ENCODE assay signal across 22 cellular contexts in the genomic region with DNA sequence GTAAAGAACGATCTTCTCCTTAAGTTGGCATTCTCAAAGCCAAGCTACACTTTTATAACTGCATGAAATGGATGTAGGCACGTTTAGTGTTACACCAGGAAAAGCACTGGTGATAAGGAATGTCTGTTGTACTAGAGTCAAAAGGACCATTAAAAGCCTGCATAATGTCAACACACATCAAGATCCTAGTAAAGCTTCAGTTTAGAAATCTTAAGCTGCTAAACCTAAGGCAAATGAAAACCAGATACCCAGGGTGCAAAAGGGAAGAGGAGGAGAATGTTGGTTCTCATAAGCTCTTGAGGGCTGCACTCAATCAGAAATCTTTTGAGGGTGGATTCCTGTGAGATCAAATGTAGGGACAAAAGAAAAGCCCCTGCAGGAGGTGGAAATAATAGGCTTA.
DNase-seq lines count a peak whose midpoint lies in the region; ATAC-seq and TF ChIP-seq lines count a peak whose summit lies in the region.
"Had no signal": no experiment of that assay in that cellular context is flagged by ENCODE, and none has a peak within 500 bp of the region (broad histone marks: within the 10 kb centered on the region; RNA-seq: fewer than 3 reads in every experiment).

No MANE protein-coding gene starts in this region.

- H3K4me1 ChIP-seq in left lung (no peaks in the 10 kb centered on the region), smooth muscle cell (ENCODE audit: low read depth) (peaks cover 14% of the 10 kb centered on the region)
- H3K4me1 ChIP-seq: SJSA1 had no signal

- peak overlapping the region; percentile 38 for H3K27ac ChIP-seq in VCaP
- H3K27ac ChIP-seq in left lung, result no peak overlapping the region
- no peak overlapping the region for H3K27ac ChIP-seq in smooth muscle cell (ENCODE audit: low read depth)
- H3K27ac ChIP-seq: 22Rv1, HL-60, SJSA1 had no signal

- WGBS in smooth muscle cell (ENCODE audit: low lambda C conversion rate), result 4% methylated on average over 2 of the region's 2 CpGs

- no peaks in the 10 kb centered on the region for H3F3A ChIP-seq in smooth muscle cell (ENCODE audit: low read depth)

- no peaks in the 10 kb centered on the region for H3K9me3 ChIP-seq in left lung
- H3K9me3 ChIP-seq in smooth muscle cell (replicated peaks; ENCODE audit: low read depth), result no peaks in the 10 kb centered on the region
- H3K9me3 ChIP-seq: SJSA1 had no signal

- no peaks in the 10 kb centered on the region for H3K79me2 ChIP-seq in smooth muscle cell (ENCODE audit: low read depth)

- H4K20me1 ChIP-seq in smooth muscle cell (ENCODE audit: low read depth), result no peaks in the 10 kb centered on the region

- no peak for TF ChIP-seq CTCF in VCaP (conservative IDR thresholded peaks at IDR 0.05)
- TF ChIP-seq CTCF in left lung (IDR thresholded peaks at IDR 0.05), result no peak
- no peak for TF ChIP-seq CTCF in smooth muscle cell (IDR thresholded peaks at IDR 0.05; ENCODE audit: borderline replicate concordance, insufficient read depth, poor library complexity, severe bottlenecking)

- intact Hi-C loops in left lung (cut with DNase I), result no loop called here

- H3K9ac ChIP-seq in smooth muscle cell (ENCODE audit: low read depth), result no peak overlapping the region

- DNase-seq in DMS79 treated with DMSO at 0.1 percent for 48 hours (lab: John Stamatoyannopoulos, UW), result peak; percentile 12
- no peak for DNase-seq in DMS79 (lab: John Stamatoyannopoulos, UW)
- no peak for DNase-seq in left lung
- no peak for DNase-seq in smooth muscle cell (lab: John Stamatoyannopoulos, UW; ENCODE audit: unreplicated experiment)
- no peak for DNase-seq in NCI-H69 (lab: John Stamatoyannopoulos, UW)
- DNase-seq in T-helper 2 cell, result no peak
- DNase-seq: Calu3; CD8-positive, alpha-beta memory T cell; NCI-H1092; NCI-H1417 treated with DMSO at 0.1 percent for 48 hours; NCI-H1694 treated with DMSO at 0.1 percent for 48 hours; NCI-H2171 treated with DMSO at 0.1 percent for 48 hours; NCI-H345; NCI-H82; Right ventricle myocardium superior; RPMI8226 had no signal

- H3K4me3 ChIP-seq in left lung, result no peak overlapping the region
- no peak overlapping the region for H3K4me3 ChIP-seq in smooth muscle cell
- H3K4me3 ChIP-seq: SJSA1 had no signal

- ATAC-seq in left lung (peak; percentile 22), GM18511 (IDR thresholded peaks at IDR 0.05; ENCODE audit: unreplicated experiment) (no peak)
- ATAC-seq: HCT116 had no signal

- H3K27me3 ChIP-seq in left lung (no peaks in the 10 kb centered on the region), smooth muscle cell (ENCODE audit: low read depth) (no peaks in the 10 kb centered on the region)
- H3K27me3 ChIP-seq: SJSA1 had no signal

- H3K4me2 ChIP-seq in smooth muscle cell, result peak overlapping the region; percentile 2

- H2AFZ ChIP-seq in smooth muscle cell (ENCODE audit: low read depth), result no peak overlapping the region

- H3K36me3 ChIP-seq in left lung (no peaks in the 10 kb centered on the region), smooth muscle cell (ENCODE audit: low read depth) (no peaks in the 10 kb centered on the region)
- H3K36me3 ChIP-seq: SJSA1 had no signal
